Comparison of ENCODE assay signal across 1 cellular context in genomic region chr2:64522843-64523428, GRCh38.
TF ChIP-seq lines count a peak whose summit lies in the region.

No MANE protein-coding gene starts in this region.

TF ChIP-seq in K562, 482 proteins besides CTCF, POLR2A, EP300 and RAD21 (continued from another document and continues in another):
- TF ChIP-seq ZNF318 (IDR thresholded peaks at IDR 0.05; ENCODE audit: borderline replicate concordance in 1 of 2, low read depth in 1 of 2) (no peak), ZNF583 (CRISPR knock-in tag; IDR thresholded peaks at IDR 0.05) (no peak), MAFG (tag; conservative IDR thresholded peaks at IDR 0.05) (peak; percentile 37; the same call in 1 of the 2 replicates), CHD7 (IDR thresholded peaks at IDR 0.05; ENCODE audit: low read depth, low read length) (no peak), MXI1 (IDR thresholded peaks at IDR 0.05; ENCODE audit: low read depth, low read length) (no peak), XRCC4 (IDR thresholded peaks at IDR 0.05; ENCODE audit: extremely low read depth, insufficient read depth, insufficient read length) (no peak), MTF1 (CRISPR knock-in tag; IDR thresholded peaks at IDR 0.05; ENCODE audit: borderline replicate concordance) (no peak), NR2C1 (IDR thresholded peaks at IDR 0.05) (no peak), NR2C1 (tag; IDR thresholded peaks at IDR 0.05) (no peak), RCOR1 (IDR thresholded peaks at IDR 0.05; ENCODE audit: borderline replicate concordance in 1 of 2, low read depth in 2 of 2, low read length in 2 of 2) (0 out of 4 replicates have a peak, but pooled peaks of 1 of the 2 experiments have one; percentile 15), EZH2 (IDR thresholded peaks at IDR 0.05; ENCODE audit: borderline replicate concordance, low read depth, low read length) (no peak), IRF2 (CRISPR knock-in tag; IDR thresholded peaks at IDR 0.05) (no peak), FOXM1 (IDR thresholded peaks at IDR 0.05; ENCODE audit: low read depth) (peak; percentile 17; the same call in 1 of the 2 replicates), FOXM1 (CRISPR knock-in tag; IDR thresholded peaks at IDR 0.05; ENCODE audit: low read depth) (no peak), SMAD4 (CRISPR knock-in tag; conservative IDR thresholded peaks at IDR 0.05) (no peak), MTA3 (IDR thresholded peaks at IDR 0.05; ENCODE audit: borderline replicate concordance) (no peak), RBM15 (IDR thresholded peaks at IDR 0.05; ENCODE audit: insufficient read depth, low read length) (no peak), ZBTB49 (CRISPR knock-in tag; IDR thresholded peaks at IDR 0.05; ENCODE audit: borderline replicate concordance) (no peak), SRSF3 (IDR thresholded peaks at IDR 0.05; ENCODE audit: insufficient read depth, low read length) (no peak), ESRRA (IDR thresholded peaks at IDR 0.05; ENCODE audit: borderline replicate concordance, low read depth) (no peak), MEF2A (IDR thresholded peaks at IDR 0.05; ENCODE audit: control insufficient read depth, low read depth, low read length) (no peak), ZNF57 (CRISPR knock-in tag; IDR thresholded peaks at IDR 0.05) (no peak), RBM39 (optimal IDR thresholded peaks at IDR 0.05; ENCODE audit: low read depth, low read length) (no peak)
- TF ChIP-seq, protein P1, sequence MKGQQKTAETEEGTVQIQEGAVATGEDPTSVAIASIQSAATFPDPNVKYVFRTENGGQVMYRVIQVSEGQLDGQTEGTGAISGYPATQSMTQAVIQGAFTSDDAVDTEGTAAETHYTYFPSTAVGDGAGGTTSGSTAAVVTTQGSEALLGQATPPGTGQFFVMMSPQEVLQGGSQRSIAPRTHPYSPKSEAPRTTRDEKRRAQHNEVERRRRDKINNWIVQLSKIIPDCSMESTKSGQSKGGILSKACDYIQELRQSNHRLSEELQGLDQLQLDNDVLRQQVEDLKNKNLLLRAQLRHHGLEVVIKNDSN (CRISPR knock-in tag; IDR thresholded peaks at IDR 0.05) = no peak
- TF ChIP-seq, protein P2, sequence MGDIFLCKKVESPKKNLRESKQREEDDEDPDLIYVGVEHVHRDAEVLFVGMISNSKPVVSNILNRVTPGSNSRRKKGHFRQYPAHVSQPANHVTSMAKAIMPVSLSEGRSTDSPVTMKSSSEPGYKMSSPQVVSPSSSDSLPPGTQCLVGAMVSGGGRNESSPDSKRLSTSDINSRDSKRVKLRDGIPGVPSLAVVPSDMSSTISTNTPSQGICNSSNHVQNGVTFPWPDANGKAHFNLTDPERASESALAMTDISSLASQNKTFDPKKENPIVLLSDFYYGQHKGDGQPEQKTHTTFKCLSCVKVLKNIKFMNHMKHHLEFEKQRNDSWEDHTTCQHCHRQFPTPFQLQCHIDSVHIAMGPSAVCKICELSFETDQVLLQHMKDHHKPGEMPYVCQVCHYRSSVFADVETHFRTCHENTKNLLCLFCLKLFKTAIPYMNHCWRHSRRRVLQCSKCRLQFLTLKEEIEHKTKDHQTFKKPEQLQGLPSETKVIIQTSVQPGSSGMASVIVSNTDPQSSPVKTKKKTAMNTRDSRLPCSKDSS (IDR thresholded peaks at IDR 0.05; ENCODE audit: low read depth, partially characterized antibody) = no peak
- TF ChIP-seq, protein P3, sequence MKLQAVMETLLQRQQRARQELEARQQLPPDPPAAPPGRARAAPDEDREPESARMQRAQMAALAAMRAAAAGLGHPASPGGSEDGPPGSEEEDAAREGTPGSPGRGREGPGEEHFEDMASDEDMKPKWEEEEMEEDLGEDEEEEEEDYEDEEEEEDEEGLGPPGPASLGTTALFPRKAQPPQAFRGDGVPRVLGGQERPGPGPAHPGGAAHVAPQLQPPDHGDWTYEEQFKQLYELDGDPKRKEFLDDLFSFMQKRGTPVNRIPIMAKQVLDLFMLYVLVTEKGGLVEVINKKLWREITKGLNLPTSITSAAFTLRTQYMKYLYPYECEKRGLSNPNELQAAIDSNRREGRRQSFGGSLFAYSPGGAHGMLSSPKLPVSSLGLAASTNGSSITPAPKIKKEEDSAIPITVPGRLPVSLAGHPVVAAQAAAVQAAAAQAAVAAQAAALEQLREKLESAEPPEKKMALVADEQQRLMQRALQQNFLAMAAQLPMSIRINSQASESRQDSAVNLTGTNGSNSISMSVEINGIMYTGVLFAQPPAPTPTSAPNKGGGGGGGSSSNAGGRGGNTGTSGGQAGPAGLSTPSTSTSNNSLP (IDR thresholded peaks at IDR 0.05; ENCODE audit: borderline replicate concordance, low read depth, low read length) = peak; percentile 85; the same call in 1 of the 2 replicates
